ENCODE assay signal across 14 cellular contexts in the genomic region with DNA sequence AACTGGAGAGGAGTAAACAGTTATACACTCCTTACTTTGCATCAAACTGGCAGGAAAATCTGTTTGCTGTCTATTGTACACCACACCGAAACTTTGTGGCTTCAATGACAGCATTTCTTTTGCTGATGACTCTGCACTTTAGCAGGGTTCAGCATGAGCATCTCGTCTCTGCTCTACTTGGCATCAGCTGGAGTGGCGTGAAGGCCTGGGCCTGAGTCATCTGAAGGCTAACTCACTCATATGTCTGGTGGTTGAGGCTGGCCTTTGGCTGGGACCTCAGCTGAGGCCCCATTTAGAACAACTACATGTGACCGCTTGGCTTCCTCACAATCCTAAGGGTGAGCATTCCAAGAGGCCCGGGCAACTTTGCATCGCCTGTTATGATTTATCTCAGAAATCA. TPM values are rescaled to one million over a fixed set of nuclear protein-coding genes. Genes with fewer than 3 reads are reported as not detected.
A peak's percentile ranks its signal among the peaks of the same experiment; 100 is the strongest.
DNase-seq lines count a peak whose midpoint lies in the region; ATAC-seq and TF ChIP-seq lines count a peak whose summit lies in the region.
"Had no signal": no experiment of that assay in that cellular context is flagged by ENCODE, and none has a peak within 500 bp of the region (broad histone marks: within the 10 kb centered on the region; RNA-seq: fewer than 3 reads in every experiment).

No MANE protein-coding gene starts in this region.

- no peaks in the 10 kb centered on the region for H3K79me2 ChIP-seq in KMS-11 (ENCODE audit: insufficient read depth, low read depth)

- H3K27ac ChIP-seq in KMS-11 (peak overlapping the region; percentile 90), thyroid gland (no peak overlapping the region)

- no peak for TF ChIP-seq POLR2A in thyroid gland (IDR thresholded peaks at IDR 0.05)

- intact Hi-C loops in thyroid gland (cut with DNase I), result no loop called here

- H3K27me3 ChIP-seq in KMS-11 (ENCODE audit: insufficient read depth, low read depth) (no peaks in the 10 kb centered on the region), thyroid gland (no peaks in the 10 kb centered on the region)

- H3K4me1 ChIP-seq in KMS-11 (ENCODE audit: low read depth, poor library complexity, severe bottlenecking) (peaks cover 41% of the 10 kb centered on the region), thyroid gland (no peaks in the 10 kb centered on the region)

- DNase-seq in EH (ENCODE audit: low read depth) (peak; percentile 60), choroid plexus epithelial cell (ENCODE audit: low read depth) (peak; percentile 86), non-pigmented ciliary epithelial cell (ENCODE audit: low read depth) (peak; percentile 44), NCI-H1092 treated with DMSO at 0.1 percent for 48 hours (lab: John Stamatoyannopoulos, UW) (no peak), NCI-H446 treated with DMSO at 0.1 percent for 48 hours (lab: John Stamatoyannopoulos, UW) (no peak), thyroid gland (no peak)
- DNase-seq: activated CD4-positive, alpha-beta T cell treated with anti-CD3 and anti-CD28 coated beads, Interleukin-2, amount 10 ng/mL, durations not matched to agents 24 days and 14 days; Calu3; naive B cell; NCI-H146; SW 1271 had no signal

- peak overlapping the region; percentile 74 for H3K4me2 ChIP-seq in KMS-11

- H3K9me3 ChIP-seq in thyroid gland, result no peaks in the 10 kb centered on the region

- ATAC-seq in GM18870 (IDR thresholded peaks at IDR 0.05; ENCODE audit: unreplicated experiment), result no peak
- ATAC-seq: GM12878 had no signal

- WGBS in thyroid gland, 2 donors, result 85 to 91% methylated on average over 6 of the region's 6 CpGs

- peak overlapping the region; percentile 48; the same call in 1 of the 2 replicates for H2AFZ ChIP-seq in KMS-11 (ENCODE audit: low read depth)

- H3K9ac ChIP-seq in KMS-11, result peak overlapping the region; percentile 26

- H3K4me3 ChIP-seq in KMS-11 (IDR thresholded peaks at IDR 0.05; ENCODE audit: insufficient read depth, low read depth, low read length) (no peak overlapping the region), choroid plexus epithelial cell (ENCODE audit: low read depth, low read length) (no peak overlapping the region), thyroid gland (replicated peaks in 1 of 3) (no peak overlapping the region)
- H3K4me3 ChIP-seq: GM12878 had no signal

- no peak for TF ChIP-seq CTCF in KMS-11 (conservative IDR thresholded peaks at IDR 0.05; ENCODE audit: low read depth, low read length)
- TF ChIP-seq CTCF in choroid plexus epithelial cell (conservative IDR thresholded peaks at IDR 0.05; ENCODE audit: low read depth, low read length), result no peak
- TF ChIP-seq CTCF in thyroid gland (IDR thresholded peaks at IDR 0.05), result no peak

- H3K36me3 ChIP-seq in KMS-11 (ENCODE audit: insufficient read depth) (no peaks in the 10 kb centered on the region), thyroid gland (peaks cover 24 to 25% of the 10 kb centered on the region in 2 donors)

- no peaks in the 10 kb centered on the region for H4K20me1 ChIP-seq in KMS-11 (ENCODE audit: insufficient read depth)

RNA-seq across cellular contexts. Expression of a gene that starts 28.7 kb away (rescaled TPM):
- total RNA-seq in thyroid gland, result 1 to 10 TPM; 1.8 to 7.2 (median 2.0) TPM
- total RNA-seq: GM12878 had no signal

RNA-seq across cellular contexts. Expression of a gene that starts 43.1 kb away (rescaled TPM):
- total RNA-seq in thyroid gland, result 10 to 100 TPM; 50.8 to 74.0 (median 57.5) TPM

Comparison
In these comparisons a context has a peak if more than half of its experiments do, and no peak if none do; other contexts are left out.
1. DNase-seq: peak in EH (single experiment), choroid plexus epithelial cell (single experiment) and non-pigmented ciliary epithelial cell (single experiment); none in NCI-H1092 treated with DMSO at 0.1 percent for 48 hours (single experiment), NCI-H446 treated with DMSO at 0.1 percent for 48 hours (single experiment) and thyroid gland (0 of 2).